1 cellular context compared by ENCODE assay signal in the genomic region with DNA sequence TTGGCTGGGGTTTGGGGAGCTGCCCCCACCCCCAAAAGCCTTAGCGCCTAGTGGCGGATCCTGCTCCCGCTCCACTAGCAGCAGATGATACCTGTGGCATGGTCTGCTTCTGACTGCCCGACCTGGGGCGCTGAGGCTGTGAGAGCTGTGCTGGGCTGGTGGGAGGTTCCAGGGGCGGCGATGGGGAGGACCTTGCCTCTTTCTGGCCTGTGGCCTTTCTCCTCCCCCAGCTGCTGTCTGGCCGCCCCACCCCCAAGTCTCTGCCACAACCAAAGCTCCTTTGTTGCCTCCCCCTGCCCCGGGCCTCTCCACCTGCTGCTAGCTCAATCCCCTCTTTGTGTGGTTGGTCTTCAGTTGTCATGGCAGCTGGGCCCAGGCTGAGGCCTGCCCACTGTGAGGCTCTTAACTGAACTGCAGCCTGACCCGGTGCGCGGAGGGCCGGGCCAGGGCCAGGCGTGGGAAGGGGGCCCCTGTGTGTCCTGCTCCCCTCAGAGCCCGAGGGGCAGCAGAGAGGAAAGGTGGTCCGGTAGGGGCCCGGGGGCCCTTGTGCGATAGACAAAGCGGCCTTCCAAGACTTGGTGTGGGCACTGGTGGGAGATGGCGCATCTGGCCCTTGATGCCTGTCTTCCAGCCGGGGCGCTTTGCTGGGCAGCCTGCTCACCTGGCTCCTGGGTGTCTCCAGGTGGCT.
TF ChIP-seq lines count a peak whose summit lies in the region.

No MANE protein-coding gene starts in this region.

TF ChIP-seq in HepG2, 621 proteins besides CTCF, POLR2A, EP300 and RAD21 (continued from another document and continues in another):
- TF ChIP-seq, protein P1, sequence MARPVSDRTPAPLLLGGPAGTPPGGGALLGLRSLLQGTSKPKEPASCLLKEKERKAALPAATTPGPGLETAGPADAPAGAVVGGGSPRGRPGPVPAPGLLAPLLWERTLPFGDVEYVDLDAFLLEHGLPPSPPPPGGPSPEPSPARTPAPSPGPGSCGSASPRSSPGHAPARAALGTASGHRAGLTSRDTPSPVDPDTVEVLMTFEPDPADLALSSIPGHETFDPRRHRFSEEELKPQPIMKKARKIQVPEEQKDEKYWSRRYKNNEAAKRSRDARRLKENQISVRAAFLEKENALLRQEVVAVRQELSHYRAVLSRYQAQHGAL (CRISPR knock-in tag; IDR thresholded peaks at IDR 0.05; ENCODE audit: not compliant biosample characterization) = peak; percentile 72
- TF ChIP-seq, protein P2, sequence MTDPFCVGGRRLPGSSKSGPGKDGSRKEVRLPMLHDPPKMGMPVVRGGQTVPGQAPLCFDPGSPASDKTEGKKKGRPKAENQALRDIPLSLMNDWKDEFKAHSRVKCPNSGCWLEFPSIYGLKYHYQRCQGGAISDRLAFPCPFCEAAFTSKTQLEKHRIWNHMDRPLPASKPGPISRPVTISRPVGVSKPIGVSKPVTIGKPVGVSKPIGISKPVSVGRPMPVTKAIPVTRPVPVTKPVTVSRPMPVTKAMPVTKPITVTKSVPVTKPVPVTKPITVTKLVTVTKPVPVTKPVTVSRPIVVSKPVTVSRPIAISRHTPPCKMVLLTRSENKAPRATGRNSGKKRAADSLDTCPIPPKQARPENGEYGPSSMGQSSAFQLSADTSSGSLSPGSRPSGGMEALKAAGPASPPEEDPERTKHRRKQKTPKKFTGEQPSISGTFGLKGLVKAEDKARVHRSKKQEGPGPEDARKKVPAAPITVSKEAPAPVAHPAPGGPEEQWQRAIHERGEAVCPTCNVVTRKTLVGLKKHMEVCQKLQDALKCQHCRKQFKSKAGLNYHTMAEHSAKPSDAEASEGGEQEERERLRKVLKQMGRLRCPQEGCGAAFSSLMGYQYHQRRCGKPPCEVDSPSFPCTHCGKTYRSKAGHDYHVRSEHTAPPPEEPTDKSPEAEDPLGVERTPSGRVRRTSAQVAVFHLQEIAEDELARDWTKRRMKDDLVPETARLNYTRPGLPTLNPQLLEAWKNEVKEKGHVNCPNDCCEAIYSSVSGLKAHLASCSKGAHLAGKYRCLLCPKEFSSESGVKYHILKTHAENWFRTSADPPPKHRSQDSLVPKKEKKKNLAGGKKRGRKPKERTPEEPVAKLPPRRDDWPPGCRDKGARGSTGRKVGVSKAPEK (CRISPR knock-in tag; IDR thresholded peaks at IDR 0.05; ENCODE audit: borderline replicate concordance) = no peak
- peak; percentile 35 for TF ChIP-seq FOXA3 (CRISPR knock-in tag; IDR thresholded peaks at IDR 0.05)
- TF ChIP-seq ZNF382 (CRISPR knock-in tag; IDR thresholded peaks at IDR 0.05; ENCODE audit: borderline replicate concordance) = no peak
- no peak for TF ChIP-seq MBD4 (IDR thresholded peaks at IDR 0.05; ENCODE audit: borderline replicate concordance, low read length)
- TF ChIP-seq RFX1 (IDR thresholded peaks at IDR 0.05) = peak; percentile 94
- TF ChIP-seq ARNT (IDR thresholded peaks at IDR 0.05) = no peak
- TF ChIP-seq, protein P3, sequence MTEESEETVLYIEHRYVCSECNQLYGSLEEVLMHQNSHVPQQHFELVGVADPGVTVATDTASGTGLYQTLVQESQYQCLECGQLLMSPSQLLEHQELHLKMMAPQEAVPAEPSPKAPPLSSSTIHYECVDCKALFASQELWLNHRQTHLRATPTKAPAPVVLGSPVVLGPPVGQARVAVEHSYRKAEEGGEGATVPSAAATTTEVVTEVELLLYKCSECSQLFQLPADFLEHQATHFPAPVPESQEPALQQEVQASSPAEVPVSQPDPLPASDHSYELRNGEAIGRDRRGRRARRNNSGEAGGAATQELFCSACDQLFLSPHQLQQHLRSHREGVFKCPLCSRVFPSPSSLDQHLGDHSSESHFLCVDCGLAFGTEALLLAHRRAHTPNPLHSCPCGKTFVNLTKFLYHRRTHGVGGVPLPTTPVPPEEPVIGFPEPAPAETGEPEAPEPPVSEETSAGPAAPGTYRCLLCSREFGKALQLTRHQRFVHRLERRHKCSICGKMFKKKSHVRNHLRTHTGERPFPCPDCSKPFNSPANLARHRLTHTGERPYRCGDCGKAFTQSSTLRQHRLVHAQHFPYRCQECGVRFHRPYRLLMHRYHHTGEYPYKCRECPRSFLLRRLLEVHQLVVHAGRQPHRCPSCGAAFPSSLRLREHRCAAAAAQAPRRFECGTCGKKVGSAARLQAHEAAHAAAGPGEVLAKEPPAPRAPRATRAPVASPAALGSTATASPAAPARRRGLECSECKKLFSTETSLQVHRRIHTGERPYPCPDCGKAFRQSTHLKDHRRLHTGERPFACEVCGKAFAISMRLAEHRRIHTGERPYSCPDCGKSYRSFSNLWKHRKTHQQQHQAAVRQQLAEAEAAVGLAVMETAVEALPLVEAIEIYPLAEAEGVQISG (CRISPR knock-in tag; IDR thresholded peaks at IDR 0.05) = peak; percentile 78
- TF ChIP-seq ZNF543 (CRISPR knock-in tag; IDR thresholded peaks at IDR 0.05) = peak; percentile 68; the same call in 1 of the 2 replicates
- peak; percentile 62; the same call in 1 of the 2 replicates for TF ChIP-seq MYC (CRISPR knock-in tag; IDR thresholded peaks at IDR 0.05; ENCODE audit: borderline replicate concordance)
- TF ChIP-seq MTA1 (CRISPR knock-in tag; IDR thresholded peaks at IDR 0.05; ENCODE audit: borderline replicate concordance) = peak; percentile 68; the same call in 1 of the 2 replicates
- TF ChIP-seq, protein P4, sequence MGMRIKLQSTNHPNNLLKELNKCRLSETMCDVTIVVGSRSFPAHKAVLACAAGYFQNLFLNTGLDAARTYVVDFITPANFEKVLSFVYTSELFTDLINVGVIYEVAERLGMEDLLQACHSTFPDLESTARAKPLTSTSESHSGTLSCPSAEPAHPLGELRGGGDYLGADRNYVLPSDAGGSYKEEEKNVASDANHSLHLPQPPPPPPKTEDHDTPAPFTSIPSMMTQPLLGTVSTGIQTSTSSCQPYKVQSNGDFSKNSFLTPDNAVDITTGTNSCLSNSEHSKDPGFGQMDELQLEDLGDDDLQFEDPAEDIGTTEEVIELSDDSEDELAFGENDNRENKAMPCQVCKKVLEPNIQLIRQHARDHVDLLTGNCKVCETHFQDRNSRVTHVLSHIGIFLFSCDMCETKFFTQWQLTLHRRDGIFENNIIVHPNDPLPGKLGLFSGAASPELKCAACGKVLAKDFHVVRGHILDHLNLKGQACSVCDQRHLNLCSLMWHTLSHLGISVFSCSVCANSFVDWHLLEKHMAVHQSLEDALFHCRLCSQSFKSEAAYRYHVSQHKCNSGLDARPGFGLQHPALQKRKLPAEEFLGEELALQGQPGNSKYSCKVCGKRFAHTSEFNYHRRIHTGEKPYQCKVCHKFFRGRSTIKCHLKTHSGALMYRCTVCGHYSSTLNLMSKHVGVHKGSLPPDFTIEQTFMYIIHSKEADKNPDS (CRISPR knock-in tag; IDR thresholded peaks at IDR 0.05) = 0 out of 2 replicates have a peak, but pooled peaks have one; percentile 28
- no peak for TF ChIP-seq ZMYM4 (CRISPR knock-in tag; IDR thresholded peaks at IDR 0.05)
- no peak for TF ChIP-seq BORCS8-MEF2B (CRISPR knock-in tag; IDR thresholded peaks at IDR 0.05)
- no peak; the same call in 1 of the 2 replicates for TF ChIP-seq DNMT1 (CRISPR knock-in tag; IDR thresholded peaks at IDR 0.05)
- peak; percentile 69 for TF ChIP-seq U2AF1 (optimal IDR thresholded peaks at IDR 0.05; ENCODE audit: low read depth, low read length)
- TF ChIP-seq MZF1 (CRISPR knock-in tag; IDR thresholded peaks at IDR 0.05; ENCODE audit: borderline replicate concordance) = no peak
- peak; percentile 87; the same call in 1 of the 2 replicates for TF ChIP-seq HDAC1 (CRISPR knock-in tag; IDR thresholded peaks at IDR 0.05)
- TF ChIP-seq ERF (CRISPR knock-in tag; IDR thresholded peaks at IDR 0.05) = peak; percentile 57
- TF ChIP-seq ZBED4 (CRISPR knock-in tag; IDR thresholded peaks at IDR 0.05; ENCODE audit: borderline replicate concordance) = peak; percentile 94
- peak; percentile 97 for TF ChIP-seq U2AF2 (IDR thresholded peaks at IDR 0.05; ENCODE audit: low read depth, low read length)
- TF ChIP-seq POLR2AphosphoS2 (IDR thresholded peaks at IDR 0.05; ENCODE audit: low read depth, low read length) = no peak
- no peak for TF ChIP-seq ZNF761 (CRISPR knock-in tag; conservative IDR thresholded peaks at IDR 0.05)
- peak; percentile 38; the same call in 1 of the 2 replicates for TF ChIP-seq HOXD1 (CRISPR knock-in tag; IDR thresholded peaks at IDR 0.05)
- peak; percentile 73; the same call in 1 of the 2 replicates for TF ChIP-seq ZGPAT (CRISPR knock-in tag; IDR thresholded peaks at IDR 0.05)
- TF ChIP-seq ZNF333 (CRISPR knock-in tag; IDR thresholded peaks at IDR 0.05; ENCODE audit: borderline replicate concordance) = no peak
- no peak for TF ChIP-seq NKX3-1 (CRISPR knock-in tag; IDR thresholded peaks at IDR 0.05)
- no peak for TF ChIP-seq TSC22D2 (CRISPR knock-in tag; IDR thresholded peaks at IDR 0.05; ENCODE audit: borderline replicate concordance)
- no peak for TF ChIP-seq CENPBD1 (CRISPR knock-in tag; IDR thresholded peaks at IDR 0.05; ENCODE audit: borderline replicate concordance, low read depth)
- TF ChIP-seq ZNF124 (CRISPR knock-in tag; IDR thresholded peaks at IDR 0.05) = no peak
- no peak for TF ChIP-seq MEIS2 (CRISPR knock-in tag; IDR thresholded peaks at IDR 0.05)
- TF ChIP-seq, protein P5, sequence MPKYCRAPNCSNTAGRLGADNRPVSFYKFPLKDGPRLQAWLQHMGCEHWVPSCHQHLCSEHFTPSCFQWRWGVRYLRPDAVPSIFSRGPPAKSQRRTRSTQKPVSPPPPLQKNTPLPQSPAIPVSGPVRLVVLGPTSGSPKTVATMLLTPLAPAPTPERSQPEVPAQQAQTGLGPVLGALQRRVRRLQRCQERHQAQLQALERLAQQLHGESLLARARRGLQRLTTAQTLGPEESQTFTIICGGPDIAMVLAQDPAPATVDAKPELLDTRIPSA (CRISPR knock-in tag; IDR thresholded peaks at IDR 0.05; ENCODE audit: borderline replicate concordance) = no peak
- TF ChIP-seq SRSF9 (IDR thresholded peaks at IDR 0.05; ENCODE audit: borderline replicate concordance, insufficient read depth, low read depth, low read length, poor library complexity, severe bottlenecking) = no peak
- 0 out of 2 replicates have a peak, but pooled peaks have one; percentile 73 for TF ChIP-seq ZNF232 (CRISPR knock-in tag; IDR thresholded peaks at IDR 0.05; ENCODE audit: borderline replicate concordance)
- peak; percentile 75; the same call in 1 of the 2 replicates for TF ChIP-seq TGIF2 (CRISPR knock-in tag; IDR thresholded peaks at IDR 0.05)
- peak; percentile 54 for TF ChIP-seq NR2F6 (IDR thresholded peaks at IDR 0.05)
- peak; percentile 66; the same call in 1 of the 2 replicates for TF ChIP-seq NR2F6 (CRISPR knock-in tag; IDR thresholded peaks at IDR 0.05)
- no peak for TF ChIP-seq ZNF33A (CRISPR knock-in tag; IDR thresholded peaks at IDR 0.05; ENCODE audit: borderline replicate concordance)
- TF ChIP-seq FOXC1 (CRISPR knock-in tag; IDR thresholded peaks at IDR 0.05; ENCODE audit: borderline replicate concordance) = no peak
- TF ChIP-seq ZBTB25 (CRISPR knock-in tag; IDR thresholded peaks at IDR 0.05) = no peak
- TF ChIP-seq ZNF883 (CRISPR knock-in tag; IDR thresholded peaks at IDR 0.05; ENCODE audit: not compliant biosample characterization) = no peak
